ENCODE assay signal across 9 cellular contexts in the genomic region with DNA sequence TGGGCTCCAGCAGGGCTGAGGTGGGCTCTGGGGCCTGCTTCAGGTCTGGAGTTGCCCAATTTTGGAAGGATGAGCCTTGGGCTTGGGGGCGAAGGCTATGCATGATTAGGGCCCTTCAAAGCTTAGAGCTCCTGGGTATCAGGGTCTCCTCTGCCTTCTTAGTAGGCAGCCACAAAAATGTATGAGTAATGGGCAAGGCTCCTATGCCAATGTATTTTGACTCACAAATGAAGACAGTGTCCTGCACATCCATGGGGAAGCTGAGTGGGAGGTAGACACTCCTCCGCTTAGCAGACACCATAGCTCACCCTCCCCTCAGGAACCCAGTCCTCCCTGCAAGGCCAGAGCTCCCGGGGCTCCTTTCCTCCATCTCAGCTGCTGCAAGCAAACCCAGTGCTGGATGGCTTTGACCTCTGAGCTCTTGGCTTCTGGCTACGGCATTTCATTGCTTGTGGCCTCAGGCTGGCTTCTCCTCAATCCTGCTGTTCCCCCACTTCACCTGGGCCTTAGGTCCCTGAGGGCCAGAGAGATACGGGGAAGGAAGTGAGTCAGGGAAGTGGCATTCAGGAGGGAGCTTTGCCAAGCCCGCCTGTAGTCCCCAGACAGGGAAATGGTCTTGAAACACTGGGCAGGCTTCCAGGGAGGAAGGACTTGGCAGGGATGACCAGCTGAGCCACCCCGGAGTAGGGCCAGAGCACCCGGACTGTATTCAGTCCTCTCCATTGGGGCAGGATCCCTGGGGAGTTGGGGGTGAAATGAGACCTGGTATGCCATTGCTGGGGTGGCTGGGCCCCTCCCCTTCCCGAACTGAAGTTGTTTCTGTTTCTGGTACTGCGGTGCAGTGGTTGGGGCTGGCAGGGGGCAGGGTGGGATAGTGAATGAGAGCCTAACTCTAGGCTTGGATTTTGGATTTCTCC. TPM values are rescaled to one million over a fixed set of nuclear protein-coding genes. Genes with fewer than 3 reads are reported as not detected.
DNase-seq lines count a peak whose midpoint lies in the region; ATAC-seq and TF ChIP-seq lines count a peak whose summit lies in the region.
"Had no signal": no experiment of that assay in that cellular context is flagged by ENCODE, and none has a peak within 500 bp of the region (broad histone marks: within the 10 kb centered on the region; RNA-seq: fewer than 3 reads in every experiment).

No MANE protein-coding gene starts in this region.

- no peak for TF ChIP-seq CTCF in sigmoid colon (IDR thresholded peaks at IDR 0.05)

- H3K36me3 ChIP-seq in sigmoid colon: no peaks in the 10 kb centered on the region
- H3K36me3 ChIP-seq: neutrophil had no signal

- H3K36me3 Mint-ChIP-seq in T-helper 17 cell (ENCODE audit: low read depth): peaks cover 5% of the 10 kb centered on the region

- H3K27me3 ChIP-seq in sigmoid colon: peaks cover 15 to 37% (median 27%) of the 10 kb centered on the region in 3 donors

- peak overlapping the region in 3 of 4 donors; percentile 12 to 59 (median 27) for H3K27ac ChIP-seq in sigmoid colon
- H3K27ac ChIP-seq: neutrophil had no signal

- H3K9me3 ChIP-seq in sigmoid colon (no peaks in the 10 kb centered on the region), T-helper 17 cell (ENCODE audit: control insufficient read depth, low read length, poor library complexity, severe bottlenecking) (no peaks in the 10 kb centered on the region)
- H3K9me3 ChIP-seq: neutrophil had no signal

- no peak for TF ChIP-seq POLR2A in sigmoid colon (IDR thresholded peaks at IDR 0.05)

- H3K27me3 Mint-ChIP-seq in T-helper 17 cell: peaks cover 52% of the 10 kb centered on the region

- intact Hi-C loops in Right ventricle myocardium inferior (cut with DNase I): no loop called here
- intact Hi-C loops in sigmoid colon (cut with DNase I): no loop called here

- H3K4me1 Mint-ChIP-seq in T-helper 17 cell: peaks cover 5% of the 10 kb centered on the region

- H3K4me3 Mint-ChIP-seq in T-helper 17 cell: no peak overlapping the region

- ATAC-seq in Right ventricle myocardium inferior: peak; percentile 78
- ATAC-seq in GM18519 (IDR thresholded peaks at IDR 0.05; ENCODE audit: low FRiP score, unreplicated experiment): no peak
- no peak for ATAC-seq in T-helper 17 cell

- TF ChIP-seq EP300 in sigmoid colon (IDR thresholded peaks at IDR 0.05): no peak

- no peak overlapping the region for H3K4me3 ChIP-seq in sigmoid colon

- WGBS in sigmoid colon, 2 donors: 15 to 26% methylated on average over 10 of the region's 10 CpGs

- DNase-seq in GOT3 (lab: John Stamatoyannopoulos, UW): peak; percentile 89
- DNase-seq in T1000 (lab: John Stamatoyannopoulos, UW): peak; percentile 97
- DNase-seq in Right ventricle myocardium inferior (ENCODE audit: missing footprints): peak; percentile 91
- DNase-seq in sigmoid colon: peak; percentile 94
- DNase-seq in inferior parietal cortex (ENCODE audit: extremely low spot score): no peak
- no peak for DNase-seq in SHP77 treated with DMSO at 0.1 percent for 48 hours (lab: John Stamatoyannopoulos, UW)
- DNase-seq in T-helper 17 cell: no peak

- no peak overlapping the region for H3K27ac Mint-ChIP-seq in T-helper 17 cell

- peaks cover 0 to 47% (median 32%) of the 10 kb centered on the region in 4 donors for H3K4me1 ChIP-seq in sigmoid colon

RNA-seq across cellular contexts. Expression of a gene that starts 4.4 kb away (rescaled TPM):
- total RNA-seq in Right ventricle myocardium inferior (0.68 TPM), sigmoid colon (1 to 10 TPM in 3 of 4 donors, under 1 TPM in 1; 0.71 to 2.6 (median 1.8) TPM), T-helper 17 cell (10 to 100 TPM in 1 of 2 donors, 1 to 10 TPM in 1; 3.3 to 58.0 TPM)
- polyA plus RNA-seq in sigmoid colon: 10 to 100 TPM; 11.4 to 94.1 (median 12.3) TPM

Comparison
In these comparisons a context has a peak if more than half of its experiments do, and no peak if none do; other contexts are left out.
1. DNase-seq: peak in GOT3 (single experiment), T1000 (single experiment), Right ventricle myocardium inferior (single experiment) and sigmoid colon (single experiment); none in inferior parietal cortex (single experiment), SHP77 treated with DMSO at 0.1 percent for 48 hours (single experiment) and T-helper 17 cell (0 of 3).